21 cellular contexts compared by ENCODE assay signal in genomic region chr10:6012506-6012905, GRCh38. TPM values are rescaled to one million over a fixed set of nuclear protein-coding genes. Genes with fewer than 3 reads are reported as not detected.
DNase-seq lines count a peak whose midpoint lies in the region; ATAC-seq and TF ChIP-seq lines count a peak whose summit lies in the region.
"Had no signal": no experiment of that assay in that cellular context is flagged by ENCODE, and none has a peak within 500 bp of the region (broad histone marks: within the 10 kb centered on the region; RNA-seq: fewer than 3 reads in every experiment).

No MANE protein-coding gene starts in this region.

- peak overlapping the region; percentile 67 for H3K27ac Mint-ChIP-seq in activated CD4-positive, alpha-beta T cell treated with anti-CD3 and anti-CD28 coated beads, Interleukin-2, amount 10 ng/mL, durations not matched to agents 24 days and 14 days
- peak overlapping the region; percentile 70 for H3K27ac Mint-ChIP-seq in activated naive CD4-positive, alpha-beta T cell treated with anti-CD3 and anti-CD28 coated beads, Interleukin-2, amount 50 U/mL, for 24 hours
- peak overlapping the region; percentile 55 for H3K27ac Mint-ChIP-seq in activated CD8-positive, alpha-beta T cell treated with anti-CD3 and anti-CD28 coated beads for 36 hours
- H3K27ac Mint-ChIP-seq in stimulated activated effector memory CD8-positive, alpha-beta T cell treated with anti-CD3 and anti-CD28 coated beads, Interleukin-12 subunit alpha, Interleukin-12 subunit beta, amount 100 ng/mL, for 72 hours = peak overlapping the region; percentile 89

- TF ChIP-seq CTCF in activated CD8-positive, alpha-beta T cell treated with anti-CD3 and anti-CD28 coated beads for 36 hours (IDR thresholded peaks at IDR 0.05) = no peak

- no peaks in the 10 kb centered on the region for H3K27me3 Mint-ChIP-seq in activated CD4-positive, alpha-beta T cell treated with anti-CD3 and anti-CD28 coated beads, Interleukin-2, amount 10 ng/mL, durations not matched to agents 24 days and 14 days
- H3K27me3 Mint-ChIP-seq in activated naive CD4-positive, alpha-beta T cell treated with anti-CD3 and anti-CD28 coated beads, Interleukin-2, amount 50 U/mL, for 24 hours = no peaks in the 10 kb centered on the region
- H3K27me3 Mint-ChIP-seq in activated CD8-positive, alpha-beta T cell treated with anti-CD3 and anti-CD28 coated beads for 36 hours = no peaks in the 10 kb centered on the region

- POLR2A ChIA-PET in activated CD8-positive, alpha-beta T cell treated with anti-CD3 and anti-CD28 coated beads for 36 hours (lab: Charles Lee) = interaction anchor here (3.0 kb wide), 1 partner anchor 38 kb away, joined by 20 read pairs; no protein-coding TSS in a partner anchor

- no peak overlapping the region for H3K4me3 Mint-ChIP-seq in activated CD4-positive, alpha-beta T cell treated with anti-CD3 and anti-CD28 coated beads, Interleukin-2, amount 10 ng/mL, durations not matched to agents 24 days and 14 days
- no peak overlapping the region for H3K4me3 Mint-ChIP-seq in activated naive CD4-positive, alpha-beta T cell treated with anti-CD3 and anti-CD28 coated beads, Interleukin-2, amount 50 U/mL, for 24 hours
- peak overlapping the region; percentile 31 for H3K4me3 Mint-ChIP-seq in activated CD8-positive, alpha-beta T cell treated with anti-CD3 and anti-CD28 coated beads for 36 hours
- no peak overlapping the region for H3K4me3 Mint-ChIP-seq in stimulated activated effector memory CD8-positive, alpha-beta T cell treated with anti-CD3 and anti-CD28 coated beads, Interleukin-12 subunit alpha, Interleukin-12 subunit beta, amount 100 ng/mL, for 72 hours

- intact Hi-C loops in activated CD4-positive, alpha-beta T cell treated with anti-CD3 and anti-CD28 coated beads, Interleukin-2, amount 10 ng/mL, durations not matched to agents 24 days and 14 days (cut with micrococcal nuclease) = loop anchor here (5.0 kb wide), 1 partner anchor 40 kb away; no protein-coding TSS in a partner anchor
- intact Hi-C loops in activated CD8-positive, alpha-beta T cell treated with anti-CD3 and anti-CD28 coated beads for 36 hours (cut with micrococcal nuclease) = no loop called here

- ATAC-seq in activated CD8-positive, alpha-beta T cell treated with anti-CD3 and anti-CD28 coated beads for 36 hours = no peak
- no peak for ATAC-seq in stimulated activated effector memory CD8-positive, alpha-beta T cell treated with anti-CD3 and anti-CD28 coated beads, Interleukin-12 subunit alpha, Interleukin-12 subunit beta, amount 100 ng/mL, for 72 hours
- ATAC-seq: Right ventricle myocardium inferior had no signal

- peak; percentile 52 for DNase-seq in activated CD4-positive, alpha-beta T cell treated with anti-CD3 and anti-CD28 coated beads, Interleukin-2, amount 10 ng/mL, durations not matched to agents 24 days and 14 days
- DNase-seq in activated CD4-positive, alpha-beta T cell treated with anti-CD3 and anti-CD28 coated beads for 48 hours = no peak
- DNase-seq in activated naive CD4-positive, alpha-beta T cell treated with Interleukin-2 at 50 U/mL for 16 hours = no peak
- peak; percentile 12 for DNase-seq in activated CD8-positive, alpha-beta T cell treated with anti-CD3 and anti-CD28 coated beads for 36 hours
- peak in 1 of 2 donors; percentile 53 for DNase-seq in stimulated activated effector memory CD8-positive, alpha-beta T cell treated with anti-CD3 and anti-CD28 coated beads, Interleukin-12 subunit alpha, Interleukin-12 subunit beta, amount 100 ng/mL, for 72 hours (ENCODE audit: low spot score in 2 of 2)
- DNase-seq in EL (no peak), NCI-H146 treated with DMSO at 0.1 percent for 48 hours (lab: John Stamatoyannopoulos, UW; ENCODE audit: unreplicated experiment) (no peak)
- DNase-seq: BE2C, DMS79, H7, KG1, MV-4-11, NCI-H187, NCI-H2107, NCI-H2227 treated with DMSO at 0.1 percent for 48 hours, NCI-H510A treated with DMSO at 0.1 percent for 48 hours, NCI-H774 had no signal

- H3K4me1 Mint-ChIP-seq in activated CD4-positive, alpha-beta T cell treated with anti-CD3 and anti-CD28 coated beads, Interleukin-2, amount 10 ng/mL, durations not matched to agents 24 days and 14 days = peaks cover 43% of the 10 kb centered on the region
- peaks cover 36% of the 10 kb centered on the region for H3K4me1 Mint-ChIP-seq in activated naive CD4-positive, alpha-beta T cell treated with anti-CD3 and anti-CD28 coated beads, Interleukin-2, amount 50 U/mL, for 24 hours
- H3K4me1 Mint-ChIP-seq in activated CD8-positive, alpha-beta T cell treated with anti-CD3 and anti-CD28 coated beads for 36 hours (ENCODE audit: low read depth) = peaks cover 58% of the 10 kb centered on the region
- peaks cover 65% of the 10 kb centered on the region for H3K4me1 Mint-ChIP-seq in stimulated activated effector memory CD8-positive, alpha-beta T cell treated with anti-CD3 and anti-CD28 coated beads, Interleukin-12 subunit alpha, Interleukin-12 subunit beta, amount 100 ng/mL, for 72 hours

- H3K9me3 Mint-ChIP-seq in activated CD4-positive, alpha-beta T cell treated with anti-CD3 and anti-CD28 coated beads, Interleukin-2, amount 10 ng/mL, durations not matched to agents 24 days and 14 days = peaks cover 3% of the 10 kb centered on the region
- no peaks in the 10 kb centered on the region for H3K9me3 Mint-ChIP-seq in activated naive CD4-positive, alpha-beta T cell treated with anti-CD3 and anti-CD28 coated beads, Interleukin-2, amount 50 U/mL, for 24 hours
- peaks cover 13% of the 10 kb centered on the region for H3K9me3 Mint-ChIP-seq in activated CD8-positive, alpha-beta T cell treated with anti-CD3 and anti-CD28 coated beads for 36 hours
- H3K9me3 Mint-ChIP-seq in stimulated activated effector memory CD8-positive, alpha-beta T cell treated with anti-CD3 and anti-CD28 coated beads, Interleukin-12 subunit alpha, Interleukin-12 subunit beta, amount 100 ng/mL, for 72 hours = peaks cover 5% of the 10 kb centered on the region

- CTCF ChIA-PET in activated CD8-positive, alpha-beta T cell treated with anti-CD3 and anti-CD28 coated beads for 36 hours (lab: Charles Lee) = interaction anchor here (1.9 to 2.8 kb wide), 3 partner anchors 25 to 74 kb away, joined by 6 to 16 read pairs (median 7); no protein-coding TSS in a partner anchor

- peaks cover 67% of the 10 kb centered on the region for H3K36me3 Mint-ChIP-seq in activated CD4-positive, alpha-beta T cell treated with anti-CD3 and anti-CD28 coated beads, Interleukin-2, amount 10 ng/mL, durations not matched to agents 24 days and 14 days (ENCODE audit: low read depth)
- peaks cover 17% of the 10 kb centered on the region for H3K36me3 Mint-ChIP-seq in activated naive CD4-positive, alpha-beta T cell treated with anti-CD3 and anti-CD28 coated beads, Interleukin-2, amount 50 U/mL, for 24 hours
- H3K36me3 Mint-ChIP-seq in activated CD8-positive, alpha-beta T cell treated with anti-CD3 and anti-CD28 coated beads for 36 hours (ENCODE audit: low read depth) = peaks cover 67% of the 10 kb centered on the region
- peaks cover 99% of the 10 kb centered on the region for H3K36me3 Mint-ChIP-seq in stimulated activated effector memory CD8-positive, alpha-beta T cell treated with anti-CD3 and anti-CD28 coated beads, Interleukin-12 subunit alpha, Interleukin-12 subunit beta, amount 100 ng/mL, for 72 hours

RNA-seq across cellular contexts. Expression of gene IL15RA, which starts 35.2 kb away (rescaled TPM):
- total RNA-seq in activated CD4-positive, alpha-beta T cell treated with anti-CD3 and anti-CD28 coated beads, Interleukin-2, amount 10 ng/mL, durations not matched to agents 24 days and 14 days = 24.4 and 25.5 TPM in 2 replicates
- 10 to 100 TPM; 23.5 to 25.1 TPM for total RNA-seq in activated CD8-positive, alpha-beta T cell treated with anti-CD3 and anti-CD28 coated beads for 36 hours

RNA-seq across cellular contexts. Expression of gene IL2RA, which starts 49.7 kb away (rescaled TPM):
- total RNA-seq in activated CD4-positive, alpha-beta T cell treated with anti-CD3 and anti-CD28 coated beads, Interleukin-2, amount 10 ng/mL, durations not matched to agents 24 days and 14 days = 965 and 989 TPM in 2 replicates
- total RNA-seq in activated CD8-positive, alpha-beta T cell treated with anti-CD3 and anti-CD28 coated beads for 36 hours = 100 to 1,000 TPM; 868 to 874 TPM
- total RNA-seq: A172, H7, HT-29 had no signal

Comparison
In these comparisons a context has a peak if more than half of its experiments do, and no peak if none do; other contexts are left out.
1. DNase-seq: peak in activated CD4-positive, alpha-beta T cell treated with anti-CD3 and anti-CD28 coated beads, Interleukin-2, amount 10 ng/mL, durations not matched to agents 24 days and 14 days (single experiment) and activated CD8-positive, alpha-beta T cell treated with anti-CD3 and anti-CD28 coated beads for 36 hours (single experiment); none in activated CD4-positive, alpha-beta T cell treated with anti-CD3 and anti-CD28 coated beads for 48 hours (single experiment), activated naive CD4-positive, alpha-beta T cell treated with Interleukin-2 at 50 U/mL for 16 hours (single experiment), EL (single experiment) and NCI-H146 treated with DMSO at 0.1 percent for 48 hours (single experiment).
2. Peak in every context shown above with its lines, with median percentiles within 50 percentile points of each other: H3K27ac Mint-ChIP-seq.